In genomic region chr10:77643795-77644468, GRCh38 we compare ENCODE assay signal across 10 cellular contexts. TPM values are rescaled to one million over a fixed set of nuclear protein-coding genes. Genes with fewer than 3 reads are reported as not detected.
A peak's percentile ranks its signal among the peaks of the same experiment; 100 is the strongest.
DNase-seq lines count a peak whose midpoint lies in the region; ATAC-seq, FAIRE-seq and TF ChIP-seq lines count a peak whose summit lies in the region.
"Had no signal": no experiment of that assay in that cellular context is flagged by ENCODE, and none has a peak within 500 bp of the region (broad histone marks: within the 10 kb centered on the region; RNA-seq: fewer than 3 reads in every experiment).

No MANE protein-coding gene starts in this region.

- H3K79me2 ChIP-seq in MM.1S (ENCODE audit: low read length) = no peaks in the 10 kb centered on the region

- peaks cover 32% of the 10 kb centered on the region for H3K27me3 Mint-ChIP-seq in activated CD8-positive, alpha-beta T cell treated with anti-CD3 and anti-CD28 coated beads, Interleukin-2, amount 10 ng/mL, durations not matched to agents 7 days and 5 days (ENCODE audit: low read depth)
- H3K27me3 Mint-ChIP-seq in immature natural killer cell (ENCODE audit: low read depth in 3 of 3) (peaks cover 7 to 21% (median 20%) of the 10 kb centered on the region in 3 donors), type B pancreatic cell (peaks cover 42% of the 10 kb centered on the region)

- FAIRE-seq in A204.1 (lab: Jason Lieb, UNC) = peak; percentile 23
- FAIRE-seq: endometrium had no signal

- no peaks in the 10 kb centered on the region for H3K9me3 Mint-ChIP-seq in activated CD8-positive, alpha-beta T cell treated with anti-CD3 and anti-CD28 coated beads, Interleukin-2, amount 10 ng/mL, durations not matched to agents 7 days and 5 days (ENCODE audit: insufficient read depth)
- no peaks in the 10 kb centered on the region for H3K9me3 Mint-ChIP-seq in immature natural killer cell
- H3K9me3 Mint-ChIP-seq in type B pancreatic cell = no peaks in the 10 kb centered on the region
- H3K9me3 Mint-ChIP-seq: stimulated activated naive CD8-positive, alpha-beta T cell treated with anti-CD3 and anti-CD28 coated beads, Interleukin-15, Interleukin-2, amounts not matched to agents 100 ng/mL and 50 ng/mL, for 24 hours had no signal

- H3K4me3 ChIP-seq in MM.1S (ENCODE audit: low read length) = no peak overlapping the region

- H3K4me3 Mint-ChIP-seq in activated CD8-positive, alpha-beta T cell treated with anti-CD3 and anti-CD28 coated beads, Interleukin-2, amount 10 ng/mL, durations not matched to agents 7 days and 5 days = no peak overlapping the region
- H3K4me3 Mint-ChIP-seq in immature natural killer cell (no peak overlapping the region), type B pancreatic cell (no peak overlapping the region)
- H3K4me3 Mint-ChIP-seq: stimulated activated naive CD8-positive, alpha-beta T cell treated with anti-CD3 and anti-CD28 coated beads, Interleukin-15, Interleukin-2, amounts not matched to agents 100 ng/mL and 50 ng/mL, for 24 hours had no signal

- no peaks in the 10 kb centered on the region for H3K36me3 ChIP-seq in MM.1S (replicated peaks; ENCODE audit: insufficient read depth, low read length)

- H3F3A ChIP-seq in MM.1S (ENCODE audit: insufficient read depth, low read length) = no peaks in the 10 kb centered on the region

- no peak overlapping the region for H3K27ac ChIP-seq in MM.1S (ENCODE audit: low read length)

- no peaks in the 10 kb centered on the region for H3K36me3 Mint-ChIP-seq in activated CD8-positive, alpha-beta T cell treated with anti-CD3 and anti-CD28 coated beads, Interleukin-2, amount 10 ng/mL, durations not matched to agents 7 days and 5 days (ENCODE audit: low read depth)
- H3K36me3 Mint-ChIP-seq in immature natural killer cell (no peaks in the 10 kb centered on the region), type B pancreatic cell (no peaks in the 10 kb centered on the region)

- H3K27ac Mint-ChIP-seq in activated CD8-positive, alpha-beta T cell treated with anti-CD3 and anti-CD28 coated beads, Interleukin-2, amount 10 ng/mL, durations not matched to agents 7 days and 5 days = no peak overlapping the region
- H3K27ac Mint-ChIP-seq in immature natural killer cell (no peak overlapping the region), type B pancreatic cell (no peak overlapping the region)
- H3K27ac Mint-ChIP-seq: stimulated activated naive CD8-positive, alpha-beta T cell treated with anti-CD3 and anti-CD28 coated beads, Interleukin-15, Interleukin-2, amounts not matched to agents 100 ng/mL and 50 ng/mL, for 24 hours had no signal

- H3K4me1 Mint-ChIP-seq in activated CD8-positive, alpha-beta T cell treated with anti-CD3 and anti-CD28 coated beads, Interleukin-2, amount 10 ng/mL, durations not matched to agents 7 days and 5 days (ENCODE audit: low read depth) = no peaks in the 10 kb centered on the region
- peaks cover 0 to 4% of the 10 kb centered on the region in 2 donors for H3K4me1 Mint-ChIP-seq in immature natural killer cell
- peaks cover 15% of the 10 kb centered on the region for H3K4me1 Mint-ChIP-seq in type B pancreatic cell (ENCODE audit: unreplicated experiment)

- POLR2A ChIA-PET in activated CD8-positive, alpha-beta T cell treated with anti-CD3 and anti-CD28 coated beads, Interleukin-2, amount 10 ng/mL, durations not matched to agents 7 days and 5 days (lab: Charles Lee) = no interaction called here

- H3K4me2 ChIP-seq in MM.1S (ENCODE audit: low read depth, low read length) = no peak overlapping the region

- no peaks in the 10 kb centered on the region for H3K9me3 ChIP-seq in MM.1S (replicated peaks; ENCODE audit: insufficient read depth, low read length)

- DNase-seq in EL = peak; percentile 71
- DNase-seq in MM.1S = peak; percentile 72
- DNase-seq in activated CD8-positive, alpha-beta T cell treated with anti-CD3 and anti-CD28 coated beads, Interleukin-2, amount 10 ng/mL, durations not matched to agents 7 days and 5 days = peak; percentile 50
- peak in 2 of 3 donors; percentile 29 to 46 for DNase-seq in immature natural killer cell
- DNase-seq in type B pancreatic cell (ENCODE audit: extremely low spot score, unreplicated experiment) = no peak

- peaks cover 10% of the 10 kb centered on the region for H3K27me3 ChIP-seq in MM.1S (replicated peaks; ENCODE audit: insufficient read depth, low read length)

- no peak overlapping the region for H2AFZ ChIP-seq in MM.1S (ENCODE audit: low read length)

- CTCF ChIA-PET in activated CD8-positive, alpha-beta T cell treated with anti-CD3 and anti-CD28 coated beads, Interleukin-2, amount 10 ng/mL, durations not matched to agents 7 days and 5 days (lab: Charles Lee) = interaction anchor here (1.2 to 7.8 kb wide), 9 partner anchors 9 to 478 kb away, joined by 3 to 81 read pairs (median 8); no protein-coding TSS in a partner anchor

- no peak overlapping the region for H3K9ac ChIP-seq in MM.1S (ENCODE audit: low read length)

- TF ChIP-seq CTCF in MM.1S (IDR thresholded peaks at IDR 0.05; ENCODE audit: low read length) (peak; percentile 68), type B pancreatic cell (conservative IDR thresholded peaks at IDR 0.05) (peak; percentile 75)

- peaks cover 15% of the 10 kb centered on the region for H3K4me1 ChIP-seq in MM.1S (ENCODE audit: low read length)

- no peaks in the 10 kb centered on the region for H3K9me2 ChIP-seq in MM.1S (replicated peaks; ENCODE audit: insufficient read depth, low read length)

- H4K20me1 ChIP-seq in MM.1S (ENCODE audit: insufficient read depth, low read length) = no peaks in the 10 kb centered on the region

- no peak for ATAC-seq in activated CD8-positive, alpha-beta T cell treated with anti-CD3 and anti-CD28 coated beads, Interleukin-2, amount 10 ng/mL, durations not matched to agents 7 days and 5 days
- ATAC-seq in GM18873 (IDR thresholded peaks at IDR 0.05; ENCODE audit: low FRiP score, unreplicated experiment) = no peak
- no peak for ATAC-seq in HG02852 (IDR thresholded peaks at IDR 0.05; ENCODE audit: unreplicated experiment)

RNA-seq across cellular contexts. Expression of gene KCNMA1, which starts 6.3 kb away (rescaled TPM):
- total RNA-seq in activated CD8-positive, alpha-beta T cell treated with anti-CD3 and anti-CD28 coated beads, Interleukin-2, amount 10 ng/mL, durations not matched to agents 7 days and 5 days = under 1 TPM; 0.16 TPM
- not detected for polyA plus RNA-seq in immature natural killer cell
- total RNA-seq in type B pancreatic cell (ENCODE audit: low replicate concordance) = 27.9 and 30.1 TPM in 2 replicates

Comparison
In these comparisons a context has a peak if more than half of its experiments do, and no peak if none do; other contexts are left out.
1. RNA of gene KCNMA1, which starts 6.3 kb away (total RNA-seq): 27.9 to 30.1 TPM in type B pancreatic cell; 0.16 TPM in activated CD8-positive, alpha-beta T cell treated with anti-CD3 and anti-CD28 coated beads, Interleukin-2, amount 10 ng/mL, durations not matched to agents 7 days and 5 days; every median in the first group is over 10 times any median in the second.